ENCODE assay signal across 10 cellular contexts in genomic region chr3:183188895-183189462, GRCh38. TPM values are rescaled to one million over a fixed set of nuclear protein-coding genes. Genes with fewer than 3 reads are reported as not detected.
DNase-seq lines count a peak whose midpoint lies in the region; ATAC-seq, FAIRE-seq and TF ChIP-seq lines count a peak whose summit lies in the region.
"Had no signal": no experiment of that assay in that cellular context is flagged by ENCODE, and none has a peak within 500 bp of the region (broad histone marks: within the 10 kb centered on the region; RNA-seq: fewer than 3 reads in every experiment).

No MANE protein-coding gene starts in this region.

- H3K27ac ChIP-seq in left lung, result no peak overlapping the region
- H3K27ac ChIP-seq: skin epidermis had no signal

- peak in 1 of 2 donors; percentile 30 for TF ChIP-seq CTCF in left lung (IDR thresholded peaks at IDR 0.05)

- DNase-seq in activated naive CD8-positive, alpha-beta T cell treated with anti-CD3 and anti-CD28 coated beads, Interleukin-2, amount 10 ng/mL, durations not matched to agents 7 days and 5 days, result no peak
- no peak for DNase-seq in activated naive CD8-positive, alpha-beta T cell treated with anti-CD3 and anti-CD28 coated beads for 36 hours
- DNase-seq in Kasumi-1 (lab: John Stamatoyannopoulos, UW) (peak; percentile 45 to 66), left lung (no peak), urothelium cell line (ENCODE audit: low spot score) (peak; percentile 22), NCI-H1694 treated with DMSO at 0.1 percent for 48 hours (lab: John Stamatoyannopoulos, UW) (no peak)

- H3K9me3 Mint-ChIP-seq in activated naive CD8-positive, alpha-beta T cell treated with anti-CD3 and anti-CD28 coated beads, Interleukin-2, amount 10 ng/mL, durations not matched to agents 7 days and 5 days, result no peaks in the 10 kb centered on the region
- no peaks in the 10 kb centered on the region for H3K9me3 Mint-ChIP-seq in activated naive CD8-positive, alpha-beta T cell treated with anti-CD3 and anti-CD28 coated beads for 36 hours
- no peaks in the 10 kb centered on the region for H3K9me3 Mint-ChIP-seq in activated T-helper 17 cell treated with anti-CD3 and anti-CD28 coated beads, Interleukin-2, amount 50 U/mL, for 72 hours
- H3K9me3 Mint-ChIP-seq: activated naive CD4-positive, alpha-beta T cell treated with anti-CD3 and anti-CD28 coated beads, Interleukin-2, amount 50 U/mL, for 72 hours had no signal

- intact Hi-C loops in left lung (cut with DNase I), result loop anchor here in 1 of 2 donors (10.0 kb wide), 1 partner anchor 196 kb away; no protein-coding TSS in a partner anchor

- H3K36me3 Mint-ChIP-seq in activated naive CD8-positive, alpha-beta T cell treated with anti-CD3 and anti-CD28 coated beads, Interleukin-2, amount 10 ng/mL, durations not matched to agents 7 days and 5 days, result no peaks in the 10 kb centered on the region
- H3K36me3 Mint-ChIP-seq in activated naive CD8-positive, alpha-beta T cell treated with anti-CD3 and anti-CD28 coated beads for 36 hours, result no peaks in the 10 kb centered on the region
- H3K36me3 Mint-ChIP-seq in activated T-helper 17 cell treated with anti-CD3 and anti-CD28 coated beads, Interleukin-2, amount 50 U/mL, for 72 hours (ENCODE audit: low read depth), result peaks cover 7% of the 10 kb centered on the region
- H3K36me3 Mint-ChIP-seq: activated naive CD4-positive, alpha-beta T cell treated with anti-CD3 and anti-CD28 coated beads, Interleukin-2, amount 50 U/mL, for 72 hours had no signal

- no peaks in the 10 kb centered on the region for H3K9me3 ChIP-seq in left lung

- no peak overlapping the region for H3K27ac Mint-ChIP-seq in activated naive CD8-positive, alpha-beta T cell treated with anti-CD3 and anti-CD28 coated beads, Interleukin-2, amount 10 ng/mL, durations not matched to agents 7 days and 5 days
- no peak overlapping the region for H3K27ac Mint-ChIP-seq in activated naive CD8-positive, alpha-beta T cell treated with anti-CD3 and anti-CD28 coated beads for 36 hours
- no peak overlapping the region for H3K27ac Mint-ChIP-seq in activated T-helper 17 cell treated with anti-CD3 and anti-CD28 coated beads, Interleukin-2, amount 50 U/mL, for 72 hours
- H3K27ac Mint-ChIP-seq: activated naive CD4-positive, alpha-beta T cell treated with anti-CD3 and anti-CD28 coated beads, Interleukin-2, amount 50 U/mL, for 72 hours had no signal

- no peaks in the 10 kb centered on the region for H3K27me3 ChIP-seq in left lung

- POLR2A ChIA-PET in activated naive CD8-positive, alpha-beta T cell treated with anti-CD3 and anti-CD28 coated beads, Interleukin-2, amount 10 ng/mL, durations not matched to agents 7 days and 5 days (lab: Charles Lee), result no interaction called here

- H3K27me3 Mint-ChIP-seq in activated naive CD8-positive, alpha-beta T cell treated with anti-CD3 and anti-CD28 coated beads, Interleukin-2, amount 10 ng/mL, durations not matched to agents 7 days and 5 days, result no peaks in the 10 kb centered on the region
- H3K27me3 Mint-ChIP-seq in activated naive CD8-positive, alpha-beta T cell treated with anti-CD3 and anti-CD28 coated beads for 36 hours, result no peaks in the 10 kb centered on the region
- no peaks in the 10 kb centered on the region for H3K27me3 Mint-ChIP-seq in activated T-helper 17 cell treated with anti-CD3 and anti-CD28 coated beads, Interleukin-2, amount 50 U/mL, for 72 hours

- FAIRE-seq in urothelium cell line (lab: Jason Lieb, UNC), result no peak

- H3K36me3 ChIP-seq in left lung, result no peaks in the 10 kb centered on the region

- no peak overlapping the region for H3K4me3 Mint-ChIP-seq in activated naive CD8-positive, alpha-beta T cell treated with anti-CD3 and anti-CD28 coated beads, Interleukin-2, amount 10 ng/mL, durations not matched to agents 7 days and 5 days
- no peak overlapping the region for H3K4me3 Mint-ChIP-seq in activated naive CD8-positive, alpha-beta T cell treated with anti-CD3 and anti-CD28 coated beads for 36 hours
- no peak overlapping the region for H3K4me3 Mint-ChIP-seq in activated T-helper 17 cell treated with anti-CD3 and anti-CD28 coated beads, Interleukin-2, amount 50 U/mL, for 72 hours

- H3K4me1 Mint-ChIP-seq in activated naive CD8-positive, alpha-beta T cell treated with anti-CD3 and anti-CD28 coated beads, Interleukin-2, amount 10 ng/mL, durations not matched to agents 7 days and 5 days, result peaks cover 13% of the 10 kb centered on the region
- peaks cover 21% of the 10 kb centered on the region for H3K4me1 Mint-ChIP-seq in activated naive CD8-positive, alpha-beta T cell treated with anti-CD3 and anti-CD28 coated beads for 36 hours
- peaks cover 7% of the 10 kb centered on the region for H3K4me1 Mint-ChIP-seq in activated T-helper 17 cell treated with anti-CD3 and anti-CD28 coated beads, Interleukin-2, amount 50 U/mL, for 72 hours

- ATAC-seq in activated naive CD8-positive, alpha-beta T cell treated with anti-CD3 and anti-CD28 coated beads, Interleukin-2, amount 10 ng/mL, durations not matched to agents 7 days and 5 days (ENCODE audit: low read depth), result peak; percentile 44
- ATAC-seq in activated T-helper 17 cell treated with anti-CD3 and anti-CD28 coated beads, Interleukin-2, amount 50 U/mL, for 72 hours (replicated peaks), result peak; percentile 52
- peak; percentile 51 for ATAC-seq in left lung
- no peak for ATAC-seq in HG02678 (IDR thresholded peaks at IDR 0.05; ENCODE audit: unreplicated experiment)

- peaks cover 7 to 18% of the 10 kb centered on the region in 2 donors for H3K4me1 ChIP-seq in left lung

- H3K4me3 ChIP-seq in left lung, result no peak overlapping the region
- H3K4me3 ChIP-seq: skin epidermis had no signal

RNA-seq across cellular contexts. Expression of gene LAMP3, which starts 26.4 kb away (rescaled TPM):
- 10 to 100 TPM; 14.6 to 17.8 TPM for total RNA-seq in activated naive CD8-positive, alpha-beta T cell treated with anti-CD3 and anti-CD28 coated beads, Interleukin-2, amount 10 ng/mL, durations not matched to agents 7 days and 5 days
- 10 to 100 TPM; 10.8 to 10.9 TPM for total RNA-seq in activated naive CD8-positive, alpha-beta T cell treated with anti-CD3 and anti-CD28 coated beads for 36 hours
- total RNA-seq in activated T-helper 17 cell treated with anti-CD3 and anti-CD28 coated beads, Interleukin-2, amount 50 U/mL, for 72 hours, result 1 to 10 TPM; 2.9 to 4.8 TPM
- 100 to 1,000 TPM; 201 to 243 TPM for total RNA-seq in left lung

Comparison
In these comparisons a context has a peak if more than half of its experiments do, and no peak if none do; other contexts are left out.
1. DNase-seq: peak in Kasumi-1 (2 of 2) and urothelium cell line (single experiment); none in activated naive CD8-positive, alpha-beta T cell treated with anti-CD3 and anti-CD28 coated beads, Interleukin-2, amount 10 ng/mL, durations not matched to agents 7 days and 5 days (single experiment), activated naive CD8-positive, alpha-beta T cell treated with anti-CD3 and anti-CD28 coated beads for 36 hours (single experiment), left lung (0 of 2) and NCI-H1694 treated with DMSO at 0.1 percent for 48 hours (single experiment).
2. RNA of gene LAMP3, which starts 26.4 kb away (total RNA-seq): 201 to 243 TPM in left lung; 14.6 to 17.8 TPM in activated naive CD8-positive, alpha-beta T cell treated with anti-CD3 and anti-CD28 coated beads, Interleukin-2, amount 10 ng/mL, durations not matched to agents 7 days and 5 days, 10.8 to 10.9 TPM in activated naive CD8-positive, alpha-beta T cell treated with anti-CD3 and anti-CD28 coated beads for 36 hours and 2.9 to 4.8 TPM in activated T-helper 17 cell treated with anti-CD3 and anti-CD28 coated beads, Interleukin-2, amount 50 U/mL, for 72 hours; every median in the first group is over 10 times any median in the second.